ENCODE assay signal across 8 cellular contexts in genomic region chr2:240426797-240427721, GRCh38. TPM values are rescaled to one million over a fixed set of nuclear protein-coding genes. Genes with fewer than 3 reads are reported as not detected.
DNase-seq lines count a peak whose midpoint lies in the region.

No MANE protein-coding gene starts in this region.

- WGBS in trophoblast cell (ENCODE audit: extremely low coverage, insufficient coverage, insufficient read length), result no CpG with 5 or more reads among the region's 21 CpGs

- H4K91ac ChIP-seq in trophoblast cell (ENCODE audit: low read depth, low read length), result no peak overlapping the region

- no peak overlapping the region for H3K4ac ChIP-seq in trophoblast cell (ENCODE audit: low read depth, low read length)

- H3K79me1 ChIP-seq in trophoblast cell (ENCODE audit: low read length), result no peaks in the 10 kb centered on the region

- no peaks in the 10 kb centered on the region for H3K36me3 ChIP-seq in trophoblast cell (ENCODE audit: control insufficient read depth in 1 of 2, insufficient read depth in 2 of 2, low read length in 2 of 2)

- no peak overlapping the region for H2AK5ac ChIP-seq in trophoblast cell (ENCODE audit: low read length)

- no peaks in the 10 kb centered on the region for H3K27me3 ChIP-seq in trophoblast cell (ENCODE audit: insufficient read depth, low read length)

- no peak overlapping the region for H3K18ac ChIP-seq in trophoblast cell (ENCODE audit: low read length)

- H3K4me3 ChIP-seq in trophoblast cell (ENCODE audit: low read depth, low read length), result no peak overlapping the region

- no peak overlapping the region for H2BK120ac ChIP-seq in trophoblast cell (ENCODE audit: insufficient read depth, low read length, poor library complexity)

- no peak overlapping the region for H3K14ac ChIP-seq in trophoblast cell (ENCODE audit: low read length)

- H3K9me3 ChIP-seq in trophoblast cell (ENCODE audit: insufficient read depth, low read depth, low read length), result peaks cover 16% of the 10 kb centered on the region

- H3K23ac ChIP-seq in trophoblast cell (ENCODE audit: low read length), result no peak overlapping the region

- H4K8ac ChIP-seq in trophoblast cell (ENCODE audit: low read depth, low read length), result no peak overlapping the region

- H3K79me2 ChIP-seq in trophoblast cell (ENCODE audit: control insufficient read depth, insufficient read depth, low read length, poor library complexity), result no peaks in the 10 kb centered on the region

- H4K12ac ChIP-seq in trophoblast cell (ENCODE audit: low read depth, low read length), result no peak overlapping the region

- H2BK12ac ChIP-seq in trophoblast cell (ENCODE audit: low read length), result no peak overlapping the region

- DNase-seq in NCI-H2196 (lab: John Stamatoyannopoulos, UW; ENCODE audit: unreplicated experiment) (peak; percentile 41), NCI-H2196 treated with DMSO at 0.1 percent for 48 hours (lab: John Stamatoyannopoulos, UW; ENCODE audit: unreplicated experiment) (no peak), M059J (ENCODE audit: low read depth) (peak; percentile 36), trophoblast cell (peak; percentile 51 to 62), hippocampal formation (lab: John Stamatoyannopoulos, UW) (no peak), HK-2 (ENCODE audit: unreplicated experiment) (no peak)
- DNase-seq in effector CD4-positive, alpha-beta T cell, result peak; percentile 1
- no peak for DNase-seq in activated effector memory CD4-positive, alpha-beta T cell treated with anti-CD3 and anti-CD28 coated beads, Interleukin-2, amount 50 U/mL, for 16 hours

- H2AFZ ChIP-seq in trophoblast cell (ENCODE audit: insufficient read depth, low read length, poor library complexity), result no peak overlapping the region

- no peaks in the 10 kb centered on the region for H3K4me1 ChIP-seq in trophoblast cell (ENCODE audit: control insufficient read depth in 1 of 2, insufficient read depth in 2 of 2, low read length in 2 of 2)

- no peak overlapping the region for H3K4me2 ChIP-seq in trophoblast cell (ENCODE audit: low read length)

- no peak overlapping the region for H2BK5ac ChIP-seq in trophoblast cell (ENCODE audit: low read depth, low read length, poor library complexity)

- H3K9ac ChIP-seq in trophoblast cell (ENCODE audit: low read length), result no peak overlapping the region

- H3K27ac ChIP-seq in trophoblast cell (ENCODE audit: low read depth, low read length), result no peak overlapping the region

RNA-seq across cellular contexts. Expression of gene GPC1, which starts 8.4 kb away (rescaled TPM):
- total RNA-seq in M059J (2014; rRNA removed; shearing (Covaris generic)), result 12.6 and 26.9 TPM in 2 replicates
- polyA plus RNA-seq in trophoblast cell (2013), result 114 and 122 TPM in 2 replicates

Comparison
In these comparisons a context has a peak if more than half of its experiments do, and no peak if none do; other contexts are left out.
1. DNase-seq: peak in NCI-H2196 (single experiment), M059J (single experiment), effector CD4-positive, alpha-beta T cell (single experiment) and trophoblast cell (2 of 2); none in NCI-H2196 treated with DMSO at 0.1 percent for 48 hours (single experiment), activated effector memory CD4-positive, alpha-beta T cell treated with anti-CD3 and anti-CD28 coated beads, Interleukin-2, amount 50 U/mL, for 16 hours (single experiment), hippocampal formation (0 of 2) and HK-2 (single experiment).